15 cellular contexts compared by ENCODE assay signal in genomic region chr3:81270603-81271371, GRCh38.
A peak's percentile ranks its signal among the peaks of the same experiment; 100 is the strongest.
DNase-seq lines count a peak whose midpoint lies in the region; ATAC-seq and TF ChIP-seq lines count a peak whose summit lies in the region.
"Had no signal": no experiment of that assay in that cellular context is flagged by ENCODE, and none has a peak within 500 bp of the region (broad histone marks: within the 10 kb centered on the region; RNA-seq: fewer than 3 reads in every experiment).

No MANE protein-coding gene starts in this region.

- H3K4me1 Mint-ChIP-seq in chondrocyte (ENCODE audit: low read depth) = no peaks in the 10 kb centered on the region
- H3K4me1 Mint-ChIP-seq: central memory CD8-positive, alpha-beta T cell had no signal

- ATAC-seq in GM19455 (IDR thresholded peaks at IDR 0.05; ENCODE audit: unreplicated experiment) (peak; percentile 70), HG02884 (IDR thresholded peaks at IDR 0.05; ENCODE audit: unreplicated experiment) (peak; percentile 77), HG03460 (IDR thresholded peaks at IDR 0.05; ENCODE audit: unreplicated experiment) (peak; percentile 99)
- no peak for ATAC-seq in activated naive CD4-positive, alpha-beta T cell treated with anti-CD3 and anti-CD28 coated beads, Interleukin-2, amount 50 U/mL, for 72 hours
- ATAC-seq: esophagus mucosa had no signal

- DNase-seq in ACHN (peak; percentile 80), DMS114 treated with DMSO at 0.1 percent for 48 hours (lab: John Stamatoyannopoulos, UW; ENCODE audit: unreplicated experiment) (no peak), chondrocyte (ENCODE audit: low spot score) (no peak), NCI-H1105 treated with DMSO at 0.1 percent for 48 hours (lab: John Stamatoyannopoulos, UW) (no peak)
- DNase-seq in activated naive CD4-positive, alpha-beta T cell treated with anti-CD3 and anti-CD28 coated beads, Interleukin-2, amount 50 U/mL, for 72 hours (ENCODE audit: low spot score in 2 of 2) = no peak
- DNase-seq: 8988T; activated CD8-positive, alpha-beta memory T cell treated with anti-CD3 and anti-CD28 coated beads for 24 hours; activated naive CD4-positive, alpha-beta T cell treated with anti-CD3 and anti-CD28 coated beads for 36 hours; HFFc6; sigmoid colon had no signal

- no peaks in the 10 kb centered on the region for H3K27me3 Mint-ChIP-seq in chondrocyte (ENCODE audit: low read depth)
- H3K27me3 Mint-ChIP-seq: central memory CD8-positive, alpha-beta T cell had no signal

- in situ Hi-C loops in ACHN (cut with HindIII; ENCODE audit: low pct_ligation_motif_present, low pct_unique_long_range_greater_than_20kb, low sequenced_read_pairs) = no loop called here

- no peak for TF ChIP-seq CTCF in chondrocyte (IDR thresholded peaks at IDR 0.05)

- no peak overlapping the region for H3K27ac Mint-ChIP-seq in chondrocyte (ENCODE audit: unreplicated experiment)
- no peak overlapping the region for H3K27ac Mint-ChIP-seq in activated naive CD4-positive, alpha-beta T cell treated with anti-CD3 and anti-CD28 coated beads, Interleukin-2, amount 50 U/mL, for 72 hours
- H3K27ac Mint-ChIP-seq: activated naive CD4-positive, alpha-beta T cell treated with anti-CD3 and anti-CD28 coated beads for 36 hours; HFFc6 had no signal

- H3K36me3 Mint-ChIP-seq in chondrocyte (ENCODE audit: low read depth) = no peaks in the 10 kb centered on the region
- no peaks in the 10 kb centered on the region for H3K36me3 Mint-ChIP-seq in activated naive CD4-positive, alpha-beta T cell treated with anti-CD3 and anti-CD28 coated beads, Interleukin-2, amount 50 U/mL, for 72 hours

- H3K4me3 Mint-ChIP-seq in chondrocyte (ENCODE audit: unreplicated experiment) = no peak overlapping the region
- H3K4me3 Mint-ChIP-seq: activated naive CD4-positive, alpha-beta T cell treated with anti-CD3 and anti-CD28 coated beads for 36 hours; central memory CD8-positive, alpha-beta T cell; HFFc6 had no signal

- no peaks in the 10 kb centered on the region for H3K9me3 Mint-ChIP-seq in chondrocyte (ENCODE audit: low read depth)
- H3K9me3 Mint-ChIP-seq in activated naive CD4-positive, alpha-beta T cell treated with anti-CD3 and anti-CD28 coated beads, Interleukin-2, amount 50 U/mL, for 72 hours = peaks cover 0 to 12% of the 10 kb centered on the region in 2 donors
- H3K9me3 Mint-ChIP-seq: activated naive CD4-positive, alpha-beta T cell treated with anti-CD3 and anti-CD28 coated beads for 36 hours; HFFc6 had no signal

Comparison
In these comparisons a context has a peak if more than half of its experiments do, and no peak if none do; other contexts are left out.
1. ATAC-seq: peak in GM19455 (single experiment), HG02884 (single experiment) and HG03460 (single experiment); none in activated naive CD4-positive, alpha-beta T cell treated with anti-CD3 and anti-CD28 coated beads, Interleukin-2, amount 50 U/mL, for 72 hours (0 of 2).